15 cellular contexts compared by ENCODE assay signal in the genomic region with DNA sequence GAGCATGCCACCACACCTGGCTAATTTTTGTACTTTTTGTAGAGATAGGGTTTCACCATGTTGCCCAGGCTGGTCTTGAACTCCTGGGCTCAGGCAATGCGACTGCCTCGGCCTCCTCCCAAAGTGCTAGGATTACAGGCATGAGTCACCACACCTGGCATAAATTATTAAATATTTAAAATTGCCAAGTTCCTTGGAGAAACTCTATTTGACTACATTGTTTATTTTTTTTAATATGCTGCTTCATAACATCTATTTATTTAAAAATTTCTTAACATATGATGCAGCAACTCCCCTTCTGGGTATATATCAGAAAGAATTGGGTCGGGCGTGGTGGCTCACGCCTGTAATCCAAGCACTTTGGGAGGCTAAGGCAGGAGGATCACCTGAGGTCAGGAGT. TPM values are rescaled to one million over a fixed set of nuclear protein-coding genes. Genes with fewer than 3 reads are reported as not detected.
DNase-seq lines count a peak whose midpoint lies in the region; ATAC-seq, FAIRE-seq and TF ChIP-seq lines count a peak whose summit lies in the region.
"Not testable (repeated sequence)": the region's sequence is repeated elsewhere in the genome, so short reads cannot be mapped to it uniquely, and the experiment has no call there.
"Had no signal": no experiment of that assay in that cellular context is flagged by ENCODE, and none has a peak within 500 bp of the region (broad histone marks: within the 10 kb centered on the region; RNA-seq: fewer than 3 reads in every experiment).

No MANE protein-coding gene starts in this region.

- not testable (repeated sequence) for H3K4me1 ChIP-seq in A549; IMR-90 (ENCODE audit: control insufficient read depth, insufficient read depth, low read length); adipocyte (ENCODE audit: control insufficient read depth, insufficient read depth, low read length)

- not testable (repeated sequence) for H3K27ac ChIP-seq in A549; IMR-90 (ENCODE audit: insufficient read depth, low read length)

- TF ChIP-seq CTCF in A549 (IDR thresholded peaks at IDR 0.05); IMR-90 (conservative IDR thresholded peaks at IDR 0.05; ENCODE audit: low read depth, low read length); fibroblast of mammary gland (conservative IDR thresholded peaks at IDR 0.05; ENCODE audit: control insufficient read depth, insufficient read depth, low read depth, low read length): not testable (repeated sequence)

- H4K91ac ChIP-seq in IMR-90 (ENCODE audit: insufficient read depth, low read depth, low read length), result not testable (repeated sequence)

- H2BK15ac ChIP-seq in IMR-90 (ENCODE audit: low read depth, low read length), result not testable (repeated sequence)

- H2AK9ac ChIP-seq in IMR-90 (replicated peaks; ENCODE audit: low read depth, low read length, poor library complexity), result not testable (repeated sequence)

- H2BK20ac ChIP-seq in IMR-90 (ENCODE audit: low read depth, low read length), result not testable (repeated sequence)

- not testable (repeated sequence) for H4K8ac ChIP-seq in IMR-90 (ENCODE audit: low read depth in 2 of 2, low read length in 2 of 2)

- not testable (repeated sequence) for H3K23ac ChIP-seq in IMR-90 (ENCODE audit: low read depth, low read length)

- ATAC-seq in A549, result not testable (repeated sequence)
- peak; percentile 48 for ATAC-seq in IMR-90 (ENCODE audit: low read depth)

- not testable (repeated sequence) for FAIRE-seq in A549 (lab: Jason Lieb, UNC)

- H3K18ac ChIP-seq in IMR-90 (ENCODE audit: low read depth, low read length), result not testable (repeated sequence)

- H3K36me3 ChIP-seq in IMR-90 (ENCODE audit: control insufficient read depth, insufficient read depth, low read length); adipocyte (ENCODE audit: control insufficient read depth, insufficient read depth, low read length, severe bottlenecking): not testable (repeated sequence)

- not testable (repeated sequence) for H3K56ac ChIP-seq in IMR-90 (ENCODE audit: extremely low read depth, insufficient read depth, low read length)

- H3K9me3 ChIP-seq in A549; IMR-90 (ENCODE audit: control insufficient read depth, insufficient read depth, low read length); adipocyte (ENCODE audit: control insufficient read depth, low read length): not testable (repeated sequence)

- not testable (repeated sequence) for H3K9me1 ChIP-seq in IMR-90 (ENCODE audit: insufficient read depth, low read length)

- not testable (repeated sequence) for H3K79me1 ChIP-seq in IMR-90 (ENCODE audit: low read depth in 1 of 2, low read length in 2 of 2)

- H2AK5ac ChIP-seq in IMR-90 (ENCODE audit: low read depth, low read length), result not testable (repeated sequence)

- not testable (repeated sequence) for H3K14ac ChIP-seq in IMR-90 (replicated peaks; ENCODE audit: low read depth, low read length)

- WGBS in A549 (ENCODE audit: missing lambda C conversion rate), result 50% methylated on average over 5 of the region's 5 CpGs
- no CpG with 5 or more reads among the region's 5 CpGs for WGBS in IMR-90 (ENCODE audit: extremely low coverage in 2 of 2, insufficient read length in 1 of 2), 2 experiments

- not testable (repeated sequence) for H2BK120ac ChIP-seq in IMR-90 (ENCODE audit: low read depth, low read length)

- POLR2A ChIA-PET in A549 (lab: Yijun Ruan, JAX); IMR-90 (lab: Charles Lee; ENCODE audit: unreplicated experiment): not testable (repeated sequence)

- H3K9ac ChIP-seq in IMR-90 (ENCODE audit: low read depth, low read length); adipocyte (ENCODE audit: low read length): not testable (repeated sequence)

- intact Hi-C loops in IMR-90 (cut with micrococcal nuclease), result loop anchor here (1.0 kb wide), 1 partner anchor 20 kb away; no protein-coding TSS in a partner anchor

- not testable (repeated sequence) for H4K20me1 ChIP-seq in IMR-90 (ENCODE audit: insufficient read depth, low read length)

- TF ChIP-seq RAD21 in A549 (conservative IDR thresholded peaks at IDR 0.05 in 1 of 2, IDR thresholded peaks at IDR 0.05 in 1 of 2); IMR-90 (IDR thresholded peaks at IDR 0.05; ENCODE audit: low read length): not testable (repeated sequence)

- not testable (repeated sequence) for H3K4me2 ChIP-seq in A549; IMR-90 (ENCODE audit: low read depth, low read length)

- in situ Hi-C loops in IMR-90 (cut with MboI; ENCODE audit: low sequenced_read_pairs), result not testable (repeated sequence)

- H4K5ac ChIP-seq in IMR-90 (ENCODE audit: low read depth, low read length), result not testable (repeated sequence)

- not testable (repeated sequence) for TF ChIP-seq EP300 in A549 (IDR thresholded peaks at IDR 0.05)

- not testable (repeated sequence) for H2BK5ac ChIP-seq in IMR-90 (ENCODE audit: low read depth, low read length, poor library complexity, severe bottlenecking)

- H2AFZ ChIP-seq in IMR-90 (replicated peaks; ENCODE audit: low read length, poor library complexity), result not testable (repeated sequence)

- not testable (repeated sequence) for H3K4ac ChIP-seq in IMR-90 (ENCODE audit: low read depth, low read length)

- dilution Hi-C loops in IMR-90 (cut with HindIII; ENCODE audit: low sequenced_read_pairs, unreplicated experiment), result not testable (repeated sequence)

- not testable (repeated sequence) for TF ChIP-seq POLR2A in A549 (IDR thresholded peaks at IDR 0.05; ENCODE audit: low read length); IMR-90 (IDR thresholded peaks at IDR 0.05; ENCODE audit: low read depth, low read length)

- not testable (repeated sequence) for BruUV-seq in IMR-90 (replicated peaks; lab: Mats Ljungman, UMichigan)

- not testable (repeated sequence) for H3K4me3 ChIP-seq in A549; IMR-90 (ENCODE audit: insufficient read depth, low read depth, low read length); adipocyte (ENCODE audit: low read length); fibroblast of mammary gland (ENCODE audit: control insufficient read depth, low read depth, low read length)

- DNase-seq in A549 (ENCODE audit: low read depth in 1 of 2, low spot score in 1 of 2), result not testable (repeated sequence)
- peak; percentile 31 for DNase-seq in IMR-90
- DNase-seq in adipocyte (ENCODE audit: low read depth), result peak; percentile 18
- DNase-seq in fibroblast of mammary gland (ENCODE audit: low read depth), result peak; percentile 32
- peak; percentile 14 for DNase-seq in iris pigment epithelial cell (ENCODE audit: low read depth)

- CTCF ChIA-PET in A549 (lab: Yijun Ruan, JAX), result interaction anchor here (0.5 to 6.0 kb wide), 7 partner anchors 9 to 139 kb away, joined by 3 to 26 read pairs (median 15); partner anchors contain the start of genes BCAM and NECTIN2
- CTCF ChIA-PET in IMR-90 (lab: Yijun Ruan, JAX), result not testable (repeated sequence)

- H3K27me3 ChIP-seq in IMR-90 (ENCODE audit: control insufficient read depth, insufficient read depth, low read length) (peaks cover 14% of the 10 kb centered on the region), adipocyte (replicated peaks; ENCODE audit: control insufficient read depth, insufficient read depth, low read length) (peaks cover 18% of the 10 kb centered on the region)

RNA-seq across cellular contexts. Expression of gene NECTIN2, which starts 13.2 kb away (rescaled TPM):
- polyA plus RNA-seq in A549 (2011; rRNA removed) (69.4 and 84.8 TPM in 2 replicates), A549 (2017; fragmentation: RNase III; extraction: RNeasy Plus Mini Kit Qiagen cat#74134 plus additional on column Dnase treatment) (77.7 to 92.4 TPM (median 89.6 TPM) in 3 replicates), IMR-90 (2012; rRNA removed) (169 and 170 TPM in 2 replicates)
- polyA plus RNA-seq in A549 (2012; cell fraction: cytosol; rRNA removed), result 86.0 and 115 TPM in 2 replicates
- polyA plus RNA-seq in A549 (2012; cell fraction: nucleus; rRNA removed), result 151 and 174 TPM in 2 replicates
- 91.4 and 99.5 TPM in 2 replicates for polyA minus RNA-seq in A549 (2011; rRNA and poly(A)+ RNA removed)
- 77.8 and 78.0 TPM in 2 replicates for total RNA-seq in IMR-90 (2012; rRNA removed)
- 191 and 192 TPM in 2 replicates for polyA plus RNA-seq in IMR-90 (2012; cell fraction: cytosol; rRNA removed)
- polyA plus RNA-seq in IMR-90 (2012; cell fraction: nucleus; rRNA removed; ENCODE audit: low replicate concordance), result 109 and 133 TPM in 2 replicates
- polyA plus RNA-seq: CD4-positive, CD25-positive, alpha-beta regulatory T cell had no signal

RNA-seq across cellular contexts. Expression of gene BCAM, which starts 24.0 kb away (rescaled TPM):
- 15.2 and 18.4 TPM in 2 replicates for polyA plus RNA-seq in A549 (2011; rRNA removed)
- 62.2 and 88.1 TPM in 2 replicates for polyA plus RNA-seq in A549 (2012; cell fraction: cytosol; rRNA removed)
- 183 and 239 TPM in 2 replicates for polyA plus RNA-seq in A549 (2012; cell fraction: nucleus; rRNA removed)
- polyA plus RNA-seq in A549 (2017; fragmentation: RNase III; extraction: RNeasy Plus Mini Kit Qiagen cat#74134 plus additional on column Dnase treatment), result 77.5 to 102 TPM (median 88.1 TPM) in 3 replicates
- 8.1 and 25.5 TPM in 2 replicates for polyA minus RNA-seq in A549 (2011; rRNA and poly(A)+ RNA removed)
- 2.3 and 2.8 TPM in 2 replicates for total RNA-seq in IMR-90 (2012; rRNA removed)
- polyA plus RNA-seq in IMR-90 (2012; rRNA removed), result 27.5 and 35.7 TPM in 2 replicates
- 50.8 and 71.8 TPM in 2 replicates for polyA plus RNA-seq in IMR-90 (2012; cell fraction: cytosol; rRNA removed)
- polyA plus RNA-seq in IMR-90 (2012; cell fraction: nucleus; rRNA removed; ENCODE audit: low replicate concordance), result 52.3 and 108 TPM in 2 replicates
- total RNA-seq: CD4-positive, alpha-beta memory T cell; CD4-positive, CD25-positive, alpha-beta regulatory T cell; CD8-positive, alpha-beta memory T cell had no signal
- polyA plus RNA-seq: CD14-positive monocyte; CD4-positive, alpha-beta memory T cell; CD4-positive, CD25-positive, alpha-beta regulatory T cell; CD8-positive, alpha-beta memory T cell had no signal

RNA-seq across cellular contexts. Expression of gene CBLC, which starts 55.2 kb away (rescaled TPM):
- not detected in 2 replicates for polyA plus RNA-seq in A549 (2011; rRNA removed)
- polyA plus RNA-seq in A549 (2012; cell fraction: cytosol; rRNA removed), result 0.09 and 0.16 TPM in 2 replicates
- 0.16 and 0.21 TPM in 2 replicates for polyA plus RNA-seq in A549 (2012; cell fraction: nucleus; rRNA removed)
- not detected in 3 replicates for polyA plus RNA-seq in A549 (2017; fragmentation: RNase III; extraction: RNeasy Plus Mini Kit Qiagen cat#74134 plus additional on column Dnase treatment)
- 0.29 TPM in 1 of 2 replicates, not detected in the other for polyA minus RNA-seq in A549 (2011; rRNA and poly(A)+ RNA removed)
- not detected in 2 replicates for total RNA-seq in IMR-90 (2012; rRNA removed)
- not detected in 2 replicates for polyA plus RNA-seq in IMR-90 (2012; rRNA removed)
- 0.02 TPM in 1 of 2 replicates, not detected in the other for polyA plus RNA-seq in IMR-90 (2012; cell fraction: cytosol; rRNA removed)
- 0.12 TPM in 1 of 2 replicates, not detected in the other for polyA plus RNA-seq in IMR-90 (2012; cell fraction: nucleus; rRNA removed; ENCODE audit: low replicate concordance)
- total RNA-seq: A172; A673; CD4-positive, alpha-beta memory T cell; CD4-positive, CD25-positive, alpha-beta regulatory T cell; CD8-positive, alpha-beta memory T cell; Daoy; G401; GM12878 had no signal
- polyA plus RNA-seq: AG04450; CD14-positive monocyte; CD4-positive, alpha-beta memory T cell; CD4-positive, CD25-positive, alpha-beta regulatory T cell; CD8-positive, alpha-beta memory T cell; GM12878 had no signal

RNA-seq across cellular contexts. Expression of gene TOMM40, which starts 58.2 kb away (rescaled TPM):
- polyA plus RNA-seq in A549 (2011; rRNA removed), result 83.6 and 92.7 TPM in 2 replicates
- 324 and 402 TPM in 2 replicates for polyA plus RNA-seq in A549 (2012; cell fraction: cytosol; rRNA removed)
- polyA plus RNA-seq in A549 (2012; cell fraction: nucleus; rRNA removed), result 294 and 420 TPM in 2 replicates
- 172 to 201 TPM (median 180 TPM) in 3 replicates for polyA plus RNA-seq in A549 (2017; fragmentation: RNase III; extraction: RNeasy Plus Mini Kit Qiagen cat#74134 plus additional on column Dnase treatment)
- polyA minus RNA-seq in A549 (2011; rRNA and poly(A)+ RNA removed), result 120 and 129 TPM in 2 replicates
- total RNA-seq in IMR-90 (2012; rRNA removed), result 51.4 and 54.8 TPM in 2 replicates
- polyA plus RNA-seq in IMR-90 (2012; rRNA removed), result 62.6 and 71.9 TPM in 2 replicates
- 33.4 and 81.9 TPM in 2 replicates for polyA plus RNA-seq in IMR-90 (2012; cell fraction: cytosol; rRNA removed)
- 31.9 and 65.2 TPM in 2 replicates for polyA plus RNA-seq in IMR-90 (2012; cell fraction: nucleus; rRNA removed; ENCODE audit: low replicate concordance)
